ENCODE assay signal across 8 cellular contexts in the genomic region with DNA sequence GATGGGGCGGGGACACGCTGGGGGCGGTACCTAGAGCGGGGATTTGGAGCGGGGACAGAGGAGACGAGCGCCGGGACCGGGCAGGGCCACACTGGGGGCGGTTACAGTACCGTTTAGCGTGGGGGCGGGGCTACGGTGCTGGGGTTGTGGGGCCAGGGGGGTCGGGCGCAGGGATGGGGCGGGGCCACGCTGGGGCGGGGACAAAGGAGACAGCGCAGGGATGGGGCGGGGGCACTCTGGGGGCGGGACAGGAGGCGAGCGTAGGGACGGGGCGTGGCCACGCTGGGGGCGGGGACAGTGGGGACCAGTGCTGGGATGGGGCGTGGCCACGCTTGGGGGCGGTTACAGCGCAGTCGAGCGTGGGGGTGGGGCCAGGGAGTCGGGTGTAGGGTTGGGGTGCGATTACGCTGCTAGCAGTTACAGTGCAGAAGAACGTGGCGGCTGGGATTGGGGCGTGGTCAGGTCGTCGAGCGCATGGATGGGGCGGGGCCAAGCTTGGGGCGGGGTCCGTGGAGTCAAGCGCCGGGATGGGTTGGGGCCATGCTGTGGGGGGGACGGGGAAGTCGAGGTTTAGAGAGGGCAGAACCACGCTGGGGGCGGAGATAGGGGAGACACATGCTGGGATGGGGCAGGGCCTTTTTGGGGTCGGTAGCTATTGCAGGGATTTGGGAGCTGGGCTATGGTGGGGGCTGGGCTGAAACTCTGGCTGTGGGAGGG. TPM values are rescaled to one million over a fixed set of nuclear protein-coding genes. Genes with fewer than 3 reads are reported as not detected.
DNase-seq lines count a peak whose midpoint lies in the region; ATAC-seq and TF ChIP-seq lines count a peak whose summit lies in the region.

No MANE protein-coding gene starts in this region.

- peak; percentile 71 for ATAC-seq in RWPE2 (ENCODE audit: low read depth)

- no peaks in the 10 kb centered on the region for H3K27me3 ChIP-seq in HAP-1 (ENCODE audit: low read depth)
- H3K27me3 ChIP-seq in MG63: no peaks in the 10 kb centered on the region
- no peaks in the 10 kb centered on the region for H3K27me3 ChIP-seq in RWPE2 (ENCODE audit: insufficient read depth, poor library complexity, severe bottlenecking)

- H3K9me3 Mint-ChIP-seq in nephron: no peaks in the 10 kb centered on the region

- no peak for TF ChIP-seq CTCF in RWPE2 (IDR thresholded peaks at IDR 0.05; ENCODE audit: poor library complexity, severe bottlenecking)
- no peak for TF ChIP-seq CTCF in fibroblast of pulmonary artery (IDR thresholded peaks at IDR 0.05; ENCODE audit: low read length, missing control alignments)
- TF ChIP-seq CTCF in nephron (IDR thresholded peaks at IDR 0.05; ENCODE audit: unreplicated experiment in 3 of 3): no peak

- H3K27ac Mint-ChIP-seq in nephron: peak overlapping the region; percentile 92 to 98 (median 96)

- H3K4me1 ChIP-seq in HAP-1 (peaks cover 19% of the 10 kb centered on the region), RWPE2 (ENCODE audit: insufficient read depth, poor library complexity, severe bottlenecking) (no peaks in the 10 kb centered on the region)

- H3K36me3 ChIP-seq in HAP-1 (replicated peaks) (peaks cover 5% of the 10 kb centered on the region; the same call in 1 of the 2 replicates), MG63 (no peaks in the 10 kb centered on the region), RWPE2 (ENCODE audit: low read depth) (no peaks in the 10 kb centered on the region; the same call in 1 of the 2 replicates)

- H3K27ac ChIP-seq in RWPE2 (ENCODE audit: poor library complexity, severe bottlenecking): peak overlapping the region; percentile 76

- in situ Hi-C loops in HAP-1 (cut with MboI; ENCODE audit: low sequenced_read_pairs): no loop called here

- peaks cover 32% of the 10 kb centered on the region for H3K4me1 Mint-ChIP-seq in nephron

- H3K4me3 ChIP-seq in HAP-1 (peak overlapping the region; percentile 90), MG63 (peak overlapping the region; percentile 73), RWPE2 (ENCODE audit: severe bottlenecking) (peak overlapping the region; percentile 73), fibroblast of pulmonary artery (replicated peaks; ENCODE audit: low read depth, low read length) (peak overlapping the region; percentile 79)

- DNase-seq in DMS79 (lab: John Stamatoyannopoulos, UW) (peak; percentile 94), HAP-1 (ENCODE audit: low spot score in 2 of 2) (peak; percentile 94 to 100), MG63 (peak; percentile 93), RWPE2 (ENCODE audit: low spot score) (peak; percentile 98), fibroblast of pulmonary artery (ENCODE audit: low read depth) (peak; percentile 99)
- DNase-seq in activated T-helper 9 cell treated with anti-CD3 and anti-CD28 coated beads, Interleukin-2, amount 50 U/mL, for 16 hours (ENCODE audit: low read depth): peak; percentile 98
- DNase-seq in stimulated activated naive CD4-positive, alpha-beta T cell (lab: John Stamatoyannopoulos, UW): peak; percentile 95 to 99 (median 99)

- H3K9me3 ChIP-seq in HAP-1: no peaks in the 10 kb centered on the region
- no peaks in the 10 kb centered on the region for H3K9me3 ChIP-seq in MG63
- no peaks in the 10 kb centered on the region for H3K9me3 ChIP-seq in RWPE2 (ENCODE audit: severe bottlenecking)

- peak overlapping the region; percentile 86 to 90 (median 89) for H3K4me3 Mint-ChIP-seq in nephron

- H3K36me3 Mint-ChIP-seq in nephron (ENCODE audit: low read depth): peaks cover 14% of the 10 kb centered on the region

- H3K27me3 Mint-ChIP-seq in nephron (ENCODE audit: low read depth): no peaks in the 10 kb centered on the region

RNA-seq across cellular contexts. Expression of a gene that starts 0.7 kb away (rescaled TPM):
- 48.4 TPM in 2 replicates for total RNA-seq in MG63 (2014; rRNA removed; shearing (Covaris generic); ENCODE audit: low replicate concordance)

RNA-seq across cellular contexts. Expression of a gene that starts 2.5 kb away (rescaled TPM):
- 0.35 and 0.49 TPM in 2 replicates for total RNA-seq in MG63 (2014; rRNA removed; shearing (Covaris generic); ENCODE audit: low replicate concordance)

RNA-seq across cellular contexts. Expression of a gene that starts 11.9 kb away (rescaled TPM):
- 72.6 and 193 TPM in 2 replicates for total RNA-seq in MG63 (2014; rRNA removed; shearing (Covaris generic); ENCODE audit: low replicate concordance)

RNA-seq across cellular contexts. Expression of a gene that starts 19.7 kb away (rescaled TPM):
- total RNA-seq in MG63 (2014; rRNA removed; shearing (Covaris generic); ENCODE audit: low replicate concordance): 49.5 and 82.8 TPM in 2 replicates

RNA-seq across cellular contexts. Expression of a gene that starts 39.8 kb away (rescaled TPM):
- total RNA-seq in MG63 (2014; rRNA removed; shearing (Covaris generic); ENCODE audit: low replicate concordance): not detected in 2 replicates

Comparison
In these comparisons a context has a peak if more than half of its experiments do, and no peak if none do; other contexts are left out.
1. Peak in every context shown above with its lines: DNase-seq, ATAC-seq, H3K4me3 ChIP-seq and H3K27ac ChIP-seq.